ENCODE assay signal across 7 cellular contexts in the genomic region with DNA sequence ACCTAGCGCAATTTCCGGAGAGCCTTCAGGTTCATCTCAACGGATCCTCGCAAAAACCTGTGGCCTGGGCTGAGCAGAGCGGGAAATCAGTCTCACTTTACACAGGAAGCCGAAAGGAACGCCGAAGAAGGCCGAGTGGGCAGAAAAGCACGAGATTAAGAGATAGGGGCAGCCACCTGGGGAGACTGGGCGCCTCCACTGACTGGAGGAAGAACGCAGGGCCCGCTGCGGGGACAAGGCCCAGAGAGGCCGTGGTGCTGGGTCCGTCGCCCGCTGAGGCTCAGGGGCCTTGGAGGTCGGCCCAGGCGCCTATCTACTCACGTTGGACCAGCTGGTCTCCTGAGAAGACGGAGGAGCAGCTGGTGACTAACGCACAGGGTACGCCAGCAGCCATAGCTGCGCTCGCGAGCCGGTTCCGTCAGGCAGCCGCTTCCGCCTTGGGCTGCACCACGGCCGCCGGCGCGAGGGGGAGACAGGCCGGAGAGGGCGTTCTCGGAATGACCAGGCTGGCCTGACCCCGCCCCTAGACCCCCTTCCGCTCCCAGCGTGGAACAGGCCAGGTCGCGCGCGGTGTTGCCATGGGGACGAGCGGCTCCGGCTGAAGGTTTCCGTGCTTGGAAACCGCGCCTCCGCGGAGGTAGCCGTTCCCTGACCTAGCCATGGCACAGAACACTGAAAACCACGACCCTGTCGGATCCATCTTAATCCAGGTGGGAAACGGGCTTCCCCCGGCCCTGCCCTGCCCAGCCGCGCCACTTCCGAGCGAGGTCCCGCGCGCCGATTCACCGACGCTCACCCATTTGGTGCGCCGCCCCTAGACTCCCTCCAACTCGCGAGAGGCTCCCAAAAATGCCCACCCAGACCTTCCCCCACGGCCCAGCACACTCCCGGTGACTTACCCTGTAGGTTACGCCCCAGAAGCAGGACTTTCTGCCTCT. TPM values are rescaled to one million over a fixed set of nuclear protein-coding genes. Genes with fewer than 3 reads are reported as not detected.
DNase-seq lines count a peak whose midpoint lies in the region; ATAC-seq lines count a peak whose summit lies in the region.

A gene with protein sequence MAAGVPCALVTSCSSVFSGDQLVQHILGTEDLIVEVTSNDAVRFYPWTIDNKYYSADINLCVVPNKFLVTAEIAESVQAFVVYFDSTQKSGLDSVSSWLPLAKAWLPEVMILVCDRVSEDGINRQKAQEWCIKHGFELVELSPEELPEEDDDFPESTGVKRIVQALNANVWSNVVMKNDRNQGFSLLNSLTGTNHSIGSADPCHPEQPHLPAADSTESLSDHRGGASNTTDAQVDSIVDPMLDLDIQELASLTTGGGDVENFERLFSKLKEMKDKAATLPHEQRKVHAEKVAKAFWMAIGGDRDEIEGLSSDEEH (minus strand): TSS at position 424 of the 938 bp plus-strand sequence. CDS start 30 bp downstream, at position 394.
Gene IQCH, plus strand, starts transcription at position 549 of the 938 bp plus-strand sequence. Its CDS starts 111 bp downstream, at position 660.

- ATAC-seq in GM18508 (IDR thresholded peaks at IDR 0.05; ENCODE audit: insufficient read depth, unreplicated experiment) (peak; percentile 75), HG02981 (IDR thresholded peaks at IDR 0.05; ENCODE audit: unreplicated experiment) (peak; percentile 93)

- DNase-seq in NCI-H2029 (lab: John Stamatoyannopoulos, UW) = peak; percentile 74
- DNase-seq in T-helper 9 cell = peak; percentile 91
- DNase-seq in astrocyte of the hippocampus (ENCODE audit: low read depth, low spot score) = peak; percentile 99
- peak; percentile 82 to 96 for DNase-seq in hippocampal formation (lab: John Stamatoyannopoulos, UW)
- peak; percentile 87 for DNase-seq in renal cortical epithelial cell (ENCODE audit: low read depth)

RNA-seq across cellular contexts. Expression of the first gene that starts in this region (rescaled TPM):
- 78.8 and 97.2 TPM in 2 replicates for total RNA-seq in renal cortical epithelial cell

RNA-seq across cellular contexts. Expression of gene IQCH, which starts in this region (rescaled TPM):
- total RNA-seq in renal cortical epithelial cell = 3.0 and 14.0 TPM in 2 replicates

Comparison
In these comparisons a context has a peak if more than half of its experiments do, and no peak if none do; other contexts are left out.
1. Peak in every context shown above with its lines: DNase-seq and ATAC-seq.